ENCODE assay signal across 34 cellular contexts in the genomic region with DNA sequence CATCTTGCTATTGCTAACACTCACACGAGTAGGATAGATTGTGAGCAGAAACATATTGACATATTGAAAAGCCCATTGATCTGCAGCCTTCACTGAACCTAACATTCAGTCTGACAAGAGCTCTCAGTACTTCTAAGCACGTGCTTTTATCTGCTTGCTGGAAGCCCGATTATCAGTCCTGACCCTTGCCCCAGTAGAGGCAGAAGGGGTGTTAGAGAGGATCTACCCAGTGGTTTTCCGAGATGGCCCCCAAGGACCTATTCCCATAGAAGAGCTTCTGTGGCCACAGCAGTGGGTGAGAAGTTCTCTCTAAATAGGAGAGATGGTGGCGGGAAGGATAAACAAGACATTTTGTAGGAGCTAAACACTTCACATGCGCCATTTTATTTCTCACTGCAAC.
"Had no signal": no experiment of that assay in that cellular context is flagged by ENCODE, and none has a peak within 500 bp of the region (broad histone marks: within the 10 kb centered on the region; RNA-seq: fewer than 3 reads in every experiment).

No MANE protein-coding gene starts in this region.

- H3K27me3 ChIP-seq: MG63 had no signal

- H3K36me3 ChIP-seq: MG63 had no signal

- H3K4me3 ChIP-seq: MG63 had no signal

- H3K9me3 ChIP-seq: MG63 had no signal

- DNase-seq: Karpas-422, Kasumi-1, MG63, MM.1S, MV-4-11, NCI-H1048, NCI-H1092, NCI-H1092 treated with DMSO at 0.1 percent for 48 hours, NCI-H1105, NCI-H1105 treated with DMSO at 0.1 percent for 48 hours, NCI-H1417, NCI-H1417 treated with DMSO at 0.1 percent for 48 hours, NCI-H1436, NCI-H1436 treated with DMSO at 0.1 percent for 48 hours, NCI-H146, NCI-H1694, NCI-H1694 treated with DMSO at 0.1 percent for 48 hours, NCI-H187, NCI-H187 treated with DMSO at 0.1 percent for 48 hours, NCI-H1930, NCI-H2029, NCI-H2029 treated with DMSO at 0.1 percent for 48 hours, NCI-H2081, NCI-H2081 treated with DMSO at 0.1 percent for 48 hours, NCI-H2107, NCI-H2171, NCI-H2171 treated with DMSO at 0.1 percent for 48 hours, NCI-H2227 treated with DMSO at 0.1 percent for 48 hours, NCI-H226, NCI-H345, NCI-H446, NCI-H446 treated with DMSO at 0.1 percent for 48 hours, NCI-H510A, NCI-H510A treated with DMSO at 0.1 percent for 48 hours had no signal
